1 cellular context compared by ENCODE assay signal in the genomic region with DNA sequence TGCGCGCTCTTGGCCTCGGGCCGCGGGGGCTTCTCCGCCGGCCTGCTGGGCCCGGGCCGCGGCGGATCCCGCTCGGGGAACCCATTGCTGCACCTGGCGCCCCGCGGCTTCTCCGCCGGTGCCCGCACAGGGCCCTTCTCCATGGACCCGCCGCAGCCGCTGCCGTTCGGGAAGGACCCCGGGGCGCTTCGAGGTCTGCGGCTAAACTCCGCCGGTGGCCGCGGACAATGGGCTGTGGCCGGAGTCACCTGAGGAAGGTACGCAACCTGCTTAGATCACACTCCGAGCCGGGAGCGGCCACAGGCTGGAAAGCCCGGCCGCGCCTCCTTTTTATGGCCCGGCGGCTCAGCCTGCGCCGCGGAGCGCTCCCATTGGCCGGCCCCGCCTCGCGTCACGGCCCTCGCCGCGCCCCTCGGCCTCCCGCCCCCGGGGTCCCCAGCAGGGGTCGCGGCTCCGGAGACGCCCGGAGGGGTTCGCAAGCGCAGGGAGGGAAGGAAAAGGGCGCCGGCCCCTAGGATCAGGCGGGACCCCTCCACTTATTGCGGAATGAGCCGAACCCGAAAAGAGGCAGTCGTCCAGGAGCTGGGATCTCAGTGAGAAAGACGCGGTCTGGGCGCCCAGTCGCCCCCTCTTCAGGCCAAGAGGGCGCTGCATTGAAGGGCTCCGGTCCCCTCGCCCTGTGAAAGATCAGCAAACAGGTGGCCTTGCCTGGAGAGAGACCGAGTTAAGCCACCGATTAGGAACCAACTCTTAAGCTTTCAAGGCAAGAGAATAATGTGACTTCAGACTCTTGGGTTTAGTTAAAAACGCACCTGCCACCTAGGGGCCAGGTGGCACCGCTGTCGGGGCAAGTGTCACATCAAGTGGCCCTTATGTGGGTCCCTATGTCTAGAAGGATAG.
TF ChIP-seq lines count a peak whose summit lies in the region.

A gene with protein sequence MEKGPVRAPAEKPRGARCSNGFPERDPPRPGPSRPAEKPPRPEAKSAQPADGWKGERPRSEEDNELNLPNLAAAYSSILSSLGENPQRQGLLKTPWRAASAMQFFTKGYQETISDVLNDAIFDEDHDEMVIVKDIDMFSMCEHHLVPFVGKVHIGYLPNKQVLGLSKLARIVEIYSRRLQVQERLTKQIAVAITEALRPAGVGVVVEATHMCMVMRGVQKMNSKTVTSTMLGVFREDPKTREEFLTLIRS (minus strand): TSS at position 306 of the 900 bp plus-strand sequence. CDS start 163 bp downstream, at position 143.

TF ChIP-seq in HepG2, 621 proteins besides CTCF, POLR2A, EP300 and RAD21 (continued from another document and continues in another):
- TF ChIP-seq, protein P1, sequence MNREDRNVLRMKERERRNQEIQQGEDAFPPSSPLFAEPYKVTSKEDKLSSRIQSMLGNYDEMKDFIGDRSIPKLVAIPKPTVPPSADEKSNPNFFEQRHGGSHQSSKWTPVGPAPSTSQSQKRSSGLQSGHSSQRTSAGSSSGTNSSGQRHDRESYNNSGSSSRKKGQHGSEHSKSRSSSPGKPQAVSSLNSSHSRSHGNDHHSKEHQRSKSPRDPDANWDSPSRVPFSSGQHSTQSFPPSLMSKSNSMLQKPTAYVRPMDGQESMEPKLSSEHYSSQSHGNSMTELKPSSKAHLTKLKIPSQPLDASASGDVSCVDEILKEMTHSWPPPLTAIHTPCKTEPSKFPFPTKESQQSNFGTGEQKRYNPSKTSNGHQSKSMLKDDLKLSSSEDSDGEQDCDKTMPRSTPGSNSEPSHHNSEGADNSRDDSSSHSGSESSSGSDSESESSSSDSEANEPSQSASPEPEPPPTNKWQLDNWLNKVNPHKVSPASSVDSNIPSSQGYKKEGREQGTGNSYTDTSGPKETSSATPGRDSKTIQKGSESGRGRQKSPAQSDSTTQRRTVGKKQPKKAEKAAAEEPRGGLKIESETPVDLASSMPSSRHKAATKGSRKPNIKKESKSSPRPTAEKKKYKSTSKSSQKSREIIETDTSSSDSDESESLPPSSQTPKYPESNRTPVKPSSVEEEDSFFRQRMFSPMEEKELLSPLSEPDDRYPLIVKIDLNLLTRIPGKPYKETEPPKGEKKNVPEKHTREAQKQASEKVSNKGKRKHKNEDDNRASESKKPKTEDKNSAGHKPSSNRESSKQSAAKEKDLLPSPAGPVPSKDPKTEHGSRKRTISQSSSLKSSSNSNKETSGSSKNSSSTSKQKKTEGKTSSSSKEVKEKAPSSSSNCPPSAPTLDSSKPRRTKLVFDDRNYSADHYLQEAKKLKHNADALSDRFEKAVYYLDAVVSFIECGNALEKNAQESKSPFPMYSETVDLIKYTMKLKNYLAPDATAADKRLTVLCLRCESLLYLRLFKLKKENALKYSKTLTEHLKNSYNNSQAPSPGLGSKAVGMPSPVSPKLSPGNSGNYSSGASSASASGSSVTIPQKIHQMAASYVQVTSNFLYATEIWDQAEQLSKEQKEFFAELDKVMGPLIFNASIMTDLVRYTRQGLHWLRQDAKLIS (CRISPR knock-in tag; IDR thresholded peaks at IDR 0.05): no peak
- TF ChIP-seq ZSCAN25 (CRISPR knock-in tag; IDR thresholded peaks at IDR 0.05) (peak; percentile 35; the same call in 1 of the 2 replicates), ZNF264 (CRISPR knock-in tag; IDR thresholded peaks at IDR 0.05) (no peak), SUZ12 (IDR thresholded peaks at IDR 0.05; ENCODE audit: low read depth, low read length) (no peak), MBNL3 (CRISPR knock-in tag; conservative IDR thresholded peaks at IDR 0.05) (no peak), ZNF44 (CRISPR knock-in tag; IDR thresholded peaks at IDR 0.05) (no peak), HOXA3 (CRISPR knock-in tag; IDR thresholded peaks at IDR 0.05) (peak; percentile 39; the same call in 1 of the 2 replicates), CBFB (CRISPR knock-in tag; IDR thresholded peaks at IDR 0.05) (no peak), BHLHE40 (IDR thresholded peaks at IDR 0.05; ENCODE audit: low read length) (no peak), ZBTB1 (CRISPR knock-in tag; IDR thresholded peaks at IDR 0.05; ENCODE audit: borderline replicate concordance) (no peak), SOX13 (IDR thresholded peaks at IDR 0.05) (no peak), SOX13 (CRISPR knock-in tag; conservative IDR thresholded peaks at IDR 0.05 in 1 of 2, IDR thresholded peaks at IDR 0.05 in 1 of 2) (no peak; a peak in 1 of 4 replicates), CCDC6 (CRISPR knock-in tag; IDR thresholded peaks at IDR 0.05) (no peak; the same call in 1 of the 2 replicates), CENPX (CRISPR knock-in tag; IDR thresholded peaks at IDR 0.05) (no peak), KLF6 (CRISPR knock-in tag; IDR thresholded peaks at IDR 0.05) (peak; percentile 79; the same call in 1 of the 2 replicates), ZNF841 (CRISPR knock-in tag; IDR thresholded peaks at IDR 0.05; ENCODE audit: borderline replicate concordance) (no peak; the same call in 1 of the 2 replicates), BRD4 (CRISPR knock-in tag; IDR thresholded peaks at IDR 0.05) (no peak; the same call in 1 of the 2 replicates), ZNF790 (CRISPR knock-in tag; IDR thresholded peaks at IDR 0.05; ENCODE audit: borderline replicate concordance) (0 out of 2 replicates have a peak, but pooled peaks have one; percentile 80), ZNF317 (CRISPR knock-in tag; IDR thresholded peaks at IDR 0.05) (no peak), NCOA2 (CRISPR knock-in tag; IDR thresholded peaks at IDR 0.05) (no peak), GATA4 (IDR thresholded peaks at IDR 0.05; ENCODE audit: borderline replicate concordance, low read depth) (peak; percentile 73), ZNF879 (CRISPR knock-in tag; IDR thresholded peaks at IDR 0.05) (no peak; the same call in 1 of the 2 replicates), RFX5 (IDR thresholded peaks at IDR 0.05; ENCODE audit: low read depth, low read length) (no peak), CBX2 (IDR thresholded peaks at IDR 0.05; ENCODE audit: low read depth, low read length) (no peak), CBX2 (CRISPR knock-in tag; IDR thresholded peaks at IDR 0.05; ENCODE audit: low read depth) (no peak), NONO (IDR thresholded peaks at IDR 0.05) (no peak), NONO (CRISPR knock-in tag; conservative IDR thresholded peaks at IDR 0.05) (peak; percentile 91), ZNF720 (CRISPR knock-in tag; IDR thresholded peaks at IDR 0.05) (no peak), XRCC5 (optimal IDR thresholded peaks at IDR 0.05; ENCODE audit: low read length) (peak; percentile 62), SP4 (CRISPR knock-in tag; IDR thresholded peaks at IDR 0.05) (peak; percentile 1; the same call in 1 of the 2 replicates), JUNB (CRISPR knock-in tag; IDR thresholded peaks at IDR 0.05; ENCODE audit: borderline replicate concordance) (no peak), ZNF614 (CRISPR knock-in tag; IDR thresholded peaks at IDR 0.05; ENCODE audit: borderline replicate concordance) (no peak), GFI1 (CRISPR knock-in tag; IDR thresholded peaks at IDR 0.05; ENCODE audit: borderline replicate concordance) (peak; percentile 50), ZNF205 (CRISPR knock-in tag; IDR thresholded peaks at IDR 0.05) (no peak; the same call in 1 of the 2 replicates), TEAD3 (CRISPR knock-in tag; optimal IDR thresholded peaks at IDR 0.05; ENCODE audit: borderline replicate concordance) (no peak)
- TF ChIP-seq, protein P2, sequence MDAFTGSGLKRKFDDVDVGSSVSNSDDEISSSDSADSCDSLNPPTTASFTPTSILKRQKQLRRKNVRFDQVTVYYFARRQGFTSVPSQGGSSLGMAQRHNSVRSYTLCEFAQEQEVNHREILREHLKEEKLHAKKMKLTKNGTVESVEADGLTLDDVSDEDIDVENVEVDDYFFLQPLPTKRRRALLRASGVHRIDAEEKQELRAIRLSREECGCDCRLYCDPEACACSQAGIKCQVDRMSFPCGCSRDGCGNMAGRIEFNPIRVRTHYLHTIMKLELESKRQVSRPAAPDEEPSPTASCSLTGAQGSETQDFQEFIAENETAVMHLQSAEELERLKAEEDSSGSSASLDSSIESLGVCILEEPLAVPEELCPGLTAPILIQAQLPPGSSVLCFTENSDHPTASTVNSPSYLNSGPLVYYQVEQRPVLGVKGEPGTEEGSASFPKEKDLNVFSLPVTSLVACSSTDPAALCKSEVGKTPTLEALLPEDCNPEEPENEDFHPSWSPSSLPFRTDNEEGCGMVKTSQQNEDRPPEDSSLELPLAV (CRISPR knock-in tag; conservative IDR thresholded peaks at IDR 0.05; ENCODE audit: low read depth): no peak
- TF ChIP-seq, protein P3, sequence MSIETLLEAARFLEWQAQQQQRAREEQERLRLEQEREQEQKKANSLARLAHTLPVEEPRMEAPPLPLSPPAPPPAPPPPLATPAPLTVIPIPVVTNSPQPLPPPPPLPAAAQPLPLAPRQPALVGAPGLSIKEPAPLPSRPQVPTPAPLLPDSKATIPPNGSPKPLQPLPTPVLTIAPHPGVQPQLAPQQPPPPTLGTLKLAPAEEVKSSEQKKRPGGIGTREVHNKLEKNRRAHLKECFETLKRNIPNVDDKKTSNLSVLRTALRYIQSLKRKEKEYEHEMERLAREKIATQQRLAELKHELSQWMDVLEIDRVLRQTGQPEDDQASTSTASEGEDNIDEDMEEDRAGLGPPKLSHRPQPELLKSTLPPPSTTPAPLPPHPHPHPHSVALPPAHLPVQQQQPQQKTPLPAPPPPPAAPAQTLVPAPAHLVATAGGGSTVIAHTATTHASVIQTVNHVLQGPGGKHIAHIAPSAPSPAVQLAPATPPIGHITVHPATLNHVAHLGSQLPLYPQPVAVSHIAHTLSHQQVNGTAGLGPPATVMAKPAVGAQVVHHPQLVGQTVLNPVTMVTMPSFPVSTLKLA (IDR thresholded peaks at IDR 0.05): no peak
- TF ChIP-seq, protein P4, sequence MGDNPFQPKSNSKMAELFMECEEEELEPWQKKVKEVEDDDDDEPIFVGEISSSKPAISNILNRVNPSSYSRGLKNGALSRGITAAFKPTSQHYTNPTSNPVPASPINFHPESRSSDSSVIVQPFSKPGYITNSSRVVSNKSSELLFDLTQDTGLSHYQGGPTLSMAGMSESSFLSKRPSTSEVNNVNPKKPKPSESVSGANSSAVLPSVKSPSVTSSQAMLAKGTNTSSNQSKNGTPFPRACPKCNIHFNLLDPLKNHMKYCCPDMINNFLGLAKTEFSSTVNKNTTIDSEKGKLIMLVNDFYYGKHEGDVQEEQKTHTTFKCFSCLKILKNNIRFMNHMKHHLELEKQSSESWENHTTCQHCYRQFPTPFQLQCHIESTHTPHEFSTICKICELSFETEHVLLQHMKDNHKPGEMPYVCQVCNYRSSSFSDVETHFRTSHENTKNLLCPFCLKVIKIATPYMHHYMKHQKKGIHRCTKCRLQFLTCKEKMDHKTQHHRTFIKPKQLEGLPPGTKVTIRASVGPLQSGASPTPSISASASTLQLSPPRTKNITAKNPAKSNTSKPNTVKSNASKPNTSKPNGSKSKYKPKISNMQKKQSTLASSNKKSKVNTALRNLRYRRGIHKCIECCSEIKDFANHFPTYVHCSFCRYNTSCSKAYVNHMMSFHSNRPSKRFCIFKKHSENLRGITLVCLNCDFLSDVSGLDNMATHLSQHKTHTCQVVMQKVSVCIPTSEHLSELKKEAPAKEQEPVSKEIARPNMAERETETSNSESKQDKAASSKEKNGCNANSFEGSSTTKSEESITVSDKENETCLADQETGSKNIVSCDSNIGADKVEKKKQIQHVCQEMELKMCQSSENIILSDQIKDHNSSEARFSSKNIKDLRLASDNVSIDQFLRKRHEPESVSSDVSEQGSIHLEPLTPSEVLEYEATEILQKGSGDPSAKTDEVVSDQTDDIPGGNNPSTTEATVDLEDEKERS (CRISPR knock-in tag; IDR thresholded peaks at IDR 0.05): no peak
- TF ChIP-seq, protein P5, sequence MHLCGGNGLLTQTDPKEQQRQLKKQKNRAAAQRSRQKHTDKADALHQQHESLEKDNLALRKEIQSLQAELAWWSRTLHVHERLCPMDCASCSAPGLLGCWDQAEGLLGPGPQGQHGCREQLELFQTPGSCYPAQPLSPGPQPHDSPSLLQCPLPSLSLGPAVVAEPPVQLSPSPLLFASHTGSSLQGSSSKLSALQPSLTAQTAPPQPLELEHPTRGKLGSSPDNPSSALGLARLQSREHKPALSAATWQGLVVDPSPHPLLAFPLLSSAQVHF (CRISPR knock-in tag; IDR thresholded peaks at IDR 0.05): no peak
- TF ChIP-seq, protein P6, sequence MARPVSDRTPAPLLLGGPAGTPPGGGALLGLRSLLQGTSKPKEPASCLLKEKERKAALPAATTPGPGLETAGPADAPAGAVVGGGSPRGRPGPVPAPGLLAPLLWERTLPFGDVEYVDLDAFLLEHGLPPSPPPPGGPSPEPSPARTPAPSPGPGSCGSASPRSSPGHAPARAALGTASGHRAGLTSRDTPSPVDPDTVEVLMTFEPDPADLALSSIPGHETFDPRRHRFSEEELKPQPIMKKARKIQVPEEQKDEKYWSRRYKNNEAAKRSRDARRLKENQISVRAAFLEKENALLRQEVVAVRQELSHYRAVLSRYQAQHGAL (CRISPR knock-in tag; IDR thresholded peaks at IDR 0.05; ENCODE audit: not compliant biosample characterization): no peak
- TF ChIP-seq, protein P7, sequence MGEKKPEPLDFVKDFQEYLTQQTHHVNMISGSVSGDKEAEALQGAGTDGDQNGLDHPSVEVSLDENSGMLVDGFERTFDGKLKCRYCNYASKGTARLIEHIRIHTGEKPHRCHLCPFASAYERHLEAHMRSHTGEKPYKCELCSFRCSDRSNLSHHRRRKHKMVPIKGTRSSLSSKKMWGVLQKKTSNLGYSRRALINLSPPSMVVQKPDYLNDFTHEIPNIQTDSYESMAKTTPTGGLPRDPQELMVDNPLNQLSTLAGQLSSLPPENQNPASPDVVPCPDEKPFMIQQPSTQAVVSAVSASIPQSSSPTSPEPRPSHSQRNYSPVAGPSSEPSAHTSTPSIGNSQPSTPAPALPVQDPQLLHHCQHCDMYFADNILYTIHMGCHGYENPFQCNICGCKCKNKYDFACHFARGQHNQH (CRISPR knock-in tag; IDR thresholded peaks at IDR 0.05): no peak; the same call in 1 of the 2 replicates
- TF ChIP-seq, protein P8, sequence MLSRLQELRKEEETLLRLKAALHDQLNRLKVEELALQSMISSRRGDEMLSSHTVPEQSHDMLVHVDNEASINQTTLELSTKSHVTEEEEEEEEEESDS (CRISPR knock-in tag; IDR thresholded peaks at IDR 0.05; ENCODE audit: borderline replicate concordance): no peak
- TF ChIP-seq, protein P9, sequence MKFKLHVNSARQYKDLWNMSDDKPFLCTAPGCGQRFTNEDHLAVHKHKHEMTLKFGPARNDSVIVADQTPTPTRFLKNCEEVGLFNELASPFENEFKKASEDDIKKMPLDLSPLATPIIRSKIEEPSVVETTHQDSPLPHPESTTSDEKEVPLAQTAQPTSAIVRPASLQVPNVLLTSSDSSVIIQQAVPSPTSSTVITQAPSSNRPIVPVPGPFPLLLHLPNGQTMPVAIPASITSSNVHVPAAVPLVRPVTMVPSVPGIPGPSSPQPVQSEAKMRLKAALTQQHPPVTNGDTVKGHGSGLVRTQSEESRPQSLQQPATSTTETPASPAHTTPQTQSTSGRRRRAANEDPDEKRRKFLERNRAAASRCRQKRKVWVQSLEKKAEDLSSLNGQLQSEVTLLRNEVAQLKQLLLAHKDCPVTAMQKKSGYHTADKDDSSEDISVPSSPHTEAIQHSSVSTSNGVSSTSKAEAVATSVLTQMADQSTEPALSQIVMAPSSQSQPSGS (CRISPR knock-in tag; IDR thresholded peaks at IDR 0.05): no peak; the same call in 1 of the 2 replicates
